Comparison of ENCODE assay signal across 1 cellular context in the genomic region with DNA sequence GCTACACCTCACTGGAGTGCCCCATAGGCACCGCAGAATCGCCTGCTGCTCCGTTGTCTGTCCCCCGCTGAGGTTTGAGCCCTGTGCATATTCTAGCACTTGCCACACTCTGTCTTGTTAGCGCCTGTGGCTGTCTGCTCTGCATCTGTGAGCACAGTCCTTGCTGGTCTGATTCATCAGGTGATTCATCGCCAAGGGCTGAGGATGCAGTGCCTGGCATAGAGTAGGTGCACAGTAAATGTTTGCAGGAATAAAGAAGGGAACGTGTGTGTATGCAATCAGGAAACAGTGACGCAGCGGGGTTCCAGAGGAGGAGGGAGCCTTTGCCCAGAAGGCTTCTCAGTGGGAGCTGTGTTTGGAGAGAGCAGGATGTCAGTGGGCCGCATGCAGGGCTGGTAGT.
TF ChIP-seq lines count a peak whose summit lies in the region.

No MANE protein-coding gene starts in this region.

TF ChIP-seq in HepG2, 621 proteins besides CTCF, POLR2A, EP300 and RAD21 (continued from another document):
- TF ChIP-seq, protein P1, sequence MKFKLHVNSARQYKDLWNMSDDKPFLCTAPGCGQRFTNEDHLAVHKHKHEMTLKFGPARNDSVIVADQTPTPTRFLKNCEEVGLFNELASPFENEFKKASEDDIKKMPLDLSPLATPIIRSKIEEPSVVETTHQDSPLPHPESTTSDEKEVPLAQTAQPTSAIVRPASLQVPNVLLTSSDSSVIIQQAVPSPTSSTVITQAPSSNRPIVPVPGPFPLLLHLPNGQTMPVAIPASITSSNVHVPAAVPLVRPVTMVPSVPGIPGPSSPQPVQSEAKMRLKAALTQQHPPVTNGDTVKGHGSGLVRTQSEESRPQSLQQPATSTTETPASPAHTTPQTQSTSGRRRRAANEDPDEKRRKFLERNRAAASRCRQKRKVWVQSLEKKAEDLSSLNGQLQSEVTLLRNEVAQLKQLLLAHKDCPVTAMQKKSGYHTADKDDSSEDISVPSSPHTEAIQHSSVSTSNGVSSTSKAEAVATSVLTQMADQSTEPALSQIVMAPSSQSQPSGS (CRISPR knock-in tag; IDR thresholded peaks at IDR 0.05): no peak
- TF ChIP-seq SMYD3 (CRISPR knock-in tag; IDR thresholded peaks at IDR 0.05): no peak
- TF ChIP-seq ZNF101 (CRISPR knock-in tag; IDR thresholded peaks at IDR 0.05; ENCODE audit: borderline replicate concordance, low read depth): no peak
- TF ChIP-seq, protein P2, sequence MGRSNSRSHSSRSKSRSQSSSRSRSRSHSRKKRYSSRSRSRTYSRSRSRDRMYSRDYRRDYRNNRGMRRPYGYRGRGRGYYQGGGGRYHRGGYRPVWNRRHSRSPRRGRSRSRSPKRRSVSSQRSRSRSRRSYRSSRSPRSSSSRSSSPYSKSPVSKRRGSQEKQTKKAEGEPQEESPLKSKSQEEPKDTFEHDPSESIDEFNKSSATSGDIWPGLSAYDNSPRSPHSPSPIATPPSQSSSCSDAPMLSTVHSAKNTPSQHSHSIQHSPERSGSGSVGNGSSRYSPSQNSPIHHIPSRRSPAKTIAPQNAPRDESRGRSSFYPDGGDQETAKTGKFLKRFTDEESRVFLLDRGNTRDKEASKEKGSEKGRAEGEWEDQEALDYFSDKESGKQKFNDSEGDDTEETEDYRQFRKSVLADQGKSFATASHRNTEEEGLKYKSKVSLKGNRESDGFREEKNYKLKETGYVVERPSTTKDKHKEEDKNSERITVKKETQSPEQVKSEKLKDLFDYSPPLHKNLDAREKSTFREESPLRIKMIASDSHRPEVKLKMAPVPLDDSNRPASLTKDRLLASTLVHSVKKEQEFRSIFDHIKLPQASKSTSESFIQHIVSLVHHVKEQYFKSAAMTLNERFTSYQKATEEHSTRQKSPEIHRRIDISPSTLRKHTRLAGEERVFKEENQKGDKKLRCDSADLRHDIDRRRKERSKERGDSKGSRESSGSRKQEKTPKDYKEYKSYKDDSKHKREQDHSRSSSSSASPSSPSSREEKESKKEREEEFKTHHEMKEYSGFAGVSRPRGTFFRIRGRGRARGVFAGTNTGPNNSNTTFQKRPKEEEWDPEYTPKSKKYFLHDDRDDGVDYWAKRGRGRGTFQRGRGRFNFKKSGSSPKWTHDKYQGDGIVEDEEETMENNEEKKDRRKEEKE (IDR thresholded peaks at IDR 0.05): no peak
- no peak for TF ChIP-seq MZF1 (CRISPR knock-in tag; IDR thresholded peaks at IDR 0.05; ENCODE audit: borderline replicate concordance)
- no peak for TF ChIP-seq E2F2 (CRISPR knock-in tag; IDR thresholded peaks at IDR 0.05; ENCODE audit: borderline replicate concordance)
- TF ChIP-seq MXD1 (CRISPR knock-in tag; IDR thresholded peaks at IDR 0.05): no peak
- TF ChIP-seq FOXA3 (CRISPR knock-in tag; IDR thresholded peaks at IDR 0.05): no peak
- no peak for TF ChIP-seq ZNF550 (CRISPR knock-in tag; IDR thresholded peaks at IDR 0.05; ENCODE audit: borderline replicate concordance)
- TF ChIP-seq ZNF816 (CRISPR knock-in tag; IDR thresholded peaks at IDR 0.05; ENCODE audit: borderline replicate concordance): no peak
- TF ChIP-seq, protein P3, sequence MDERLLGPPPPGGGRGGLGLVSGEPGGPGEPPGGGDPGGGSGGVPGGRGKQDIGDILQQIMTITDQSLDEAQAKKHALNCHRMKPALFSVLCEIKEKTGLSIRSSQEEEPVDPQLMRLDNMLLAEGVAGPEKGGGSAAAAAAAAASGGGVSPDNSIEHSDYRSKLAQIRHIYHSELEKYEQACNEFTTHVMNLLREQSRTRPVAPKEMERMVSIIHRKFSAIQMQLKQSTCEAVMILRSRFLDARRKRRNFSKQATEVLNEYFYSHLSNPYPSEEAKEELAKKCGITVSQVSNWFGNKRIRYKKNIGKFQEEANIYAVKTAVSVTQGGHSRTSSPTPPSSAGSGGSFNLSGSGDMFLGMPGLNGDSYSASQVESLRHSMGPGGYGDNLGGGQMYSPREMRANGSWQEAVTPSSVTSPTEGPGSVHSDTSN (CRISPR knock-in tag; IDR thresholded peaks at IDR 0.05): no peak
- no peak for TF ChIP-seq MEIS2 (CRISPR knock-in tag; IDR thresholded peaks at IDR 0.05)
- no peak for TF ChIP-seq ZNF124 (CRISPR knock-in tag; IDR thresholded peaks at IDR 0.05)
- TF ChIP-seq, protein P4, sequence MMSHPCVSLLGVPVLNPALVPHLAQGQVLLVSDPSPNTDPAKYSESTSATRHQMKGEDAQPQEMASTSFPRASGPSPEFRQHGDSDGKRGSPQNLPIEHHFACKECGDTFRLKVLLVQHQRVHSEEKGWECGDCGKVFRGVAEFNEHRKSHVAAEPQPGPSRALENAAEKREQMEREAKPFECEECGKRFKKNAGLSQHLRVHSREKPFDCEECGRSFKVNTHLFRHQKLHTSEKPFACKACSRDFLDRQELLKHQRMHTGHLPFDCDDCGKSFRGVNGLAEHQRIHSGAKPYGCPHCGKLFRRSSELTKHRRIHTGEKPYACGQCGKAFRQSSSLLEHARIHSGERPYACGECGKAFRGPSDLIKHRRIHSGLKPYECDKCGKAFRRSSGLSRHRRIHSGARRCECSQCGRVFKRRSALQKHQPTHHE (CRISPR knock-in tag; IDR thresholded peaks at IDR 0.05; ENCODE audit: borderline replicate concordance): no peak
- TF ChIP-seq ZNF619 (CRISPR knock-in tag; IDR thresholded peaks at IDR 0.05): no peak
- TF ChIP-seq ZNF234 (CRISPR knock-in tag; conservative IDR thresholded peaks at IDR 0.05): no peak
- TF ChIP-seq ZNF788 (CRISPR knock-in tag; IDR thresholded peaks at IDR 0.05; ENCODE audit: borderline replicate concordance): no peak
TF ChIP-seq in HepG2: peak in this region for 0.
